In the genomic region with DNA sequence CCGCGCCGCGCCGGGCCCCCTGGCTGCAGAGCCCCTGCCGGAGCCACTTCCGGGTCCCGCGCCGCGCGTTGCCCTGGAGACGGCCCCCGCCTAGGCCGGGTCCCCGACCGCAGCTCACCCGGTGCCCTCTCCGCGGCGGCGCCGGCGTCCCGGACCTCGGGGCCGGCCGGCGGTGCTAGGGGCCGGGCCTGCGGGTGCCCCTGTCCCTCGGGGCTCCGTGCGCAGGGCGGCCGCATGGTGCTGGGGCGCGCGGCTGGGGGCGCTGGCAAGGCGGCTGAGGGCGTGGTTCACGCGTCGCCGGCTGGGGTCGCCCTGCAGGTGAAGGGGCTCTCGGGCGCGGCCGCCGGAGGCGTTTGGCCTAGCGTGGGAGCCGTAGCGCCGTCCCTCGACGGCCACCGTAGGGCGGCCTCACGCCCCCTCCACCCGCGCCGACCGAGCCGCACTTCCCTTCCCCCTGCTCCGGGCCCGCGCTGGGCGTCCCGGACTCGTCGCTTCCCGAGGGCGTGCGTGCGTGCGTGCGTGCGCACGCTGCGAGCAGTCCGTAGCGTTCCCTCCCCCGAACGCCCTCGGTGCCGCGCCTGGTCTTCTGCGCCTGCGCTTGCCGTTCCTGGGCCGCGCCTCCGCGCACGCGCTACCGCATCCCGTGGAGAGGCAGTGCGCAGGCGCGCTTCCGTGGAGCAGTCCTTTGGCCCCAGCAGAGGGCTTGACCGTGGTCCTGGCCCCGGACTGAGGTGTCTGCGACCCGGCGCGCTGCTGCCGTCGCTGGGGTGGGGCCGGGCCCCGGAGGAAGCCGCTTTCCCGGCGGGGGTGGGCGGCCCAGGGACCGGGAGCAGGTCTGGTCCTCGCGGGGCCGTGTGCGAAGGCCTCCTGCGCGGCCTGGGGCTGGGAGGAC, we compare ENCODE assay signal across 8 cellular contexts. TPM values are rescaled to one million over a fixed set of nuclear protein-coding genes. Genes with fewer than 3 reads are reported as not detected.
A peak's percentile ranks its signal among the peaks of the same experiment; 100 is the strongest.
DNase-seq lines count a peak whose midpoint lies in the region; ATAC-seq and TF ChIP-seq lines count a peak whose summit lies in the region.

A gene with protein sequence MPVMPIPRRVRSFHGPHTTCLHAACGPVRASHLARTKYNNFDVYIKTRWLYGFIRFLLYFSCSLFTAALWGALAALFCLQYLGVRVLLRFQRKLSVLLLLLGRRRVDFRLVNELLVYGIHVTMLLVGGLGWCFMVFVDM (minus strand): TSS at position 509 of the 892 bp plus-strand sequence. CDS start 1,975 bp downstream, outside the sequence.

- POLR2A ChIA-PET in activated B cell treated with CpG ODN at 0.5 μM for 24 hours (lab: Charles Lee) = interaction anchor here (0.5 to 2.9 kb wide), 6 partner anchors 9 to 309 kb away, joined by 3 to 16 read pairs (median 6); a partner anchor contains a TSS

- intact Hi-C loops in activated B cell treated with CpG ODN at 0.5 μM for 24 hours (cut with micrococcal nuclease) = loop anchor here (1.0 to 5.0 kb wide), 7 partner anchors 9 to 284 kb away; a partner anchor contains a TSS

- no peak for TF ChIP-seq CTCF in AG09319 (IDR thresholded peaks at IDR 0.05; ENCODE audit: low read depth, low read length)
- TF ChIP-seq CTCF in activated B cell treated with CpG ODN at 0.5 μM for 24 hours (IDR thresholded peaks at IDR 0.05) = no peak
- TF ChIP-seq CTCF in cardiac fibroblast (IDR thresholded peaks at IDR 0.05; ENCODE audit: low read depth, low read length) = no peak

- H3K36me3 Mint-ChIP-seq in activated B cell treated with CpG ODN at 0.5 μM for 24 hours (ENCODE audit: low read depth) (peaks cover 14% of the 10 kb centered on the region), immature natural killer cell (no peaks in the 10 kb centered on the region)

- H3K27ac Mint-ChIP-seq in activated B cell treated with CpG ODN at 0.5 μM for 24 hours (peak within 1 kb of the TSS; percentile 74), immature natural killer cell (peak within 1 kb of the TSS; percentile 20 to 87 (median 81))

- DNase-seq in AG09319 (ENCODE audit: extremely low read depth, low read depth) (peak; percentile 94), NCI-H345 (lab: John Stamatoyannopoulos, UW) (peak; percentile 95), activated B cell treated with CpG ODN at 0.5 μM for 24 hours (peak; percentile 96), cardiac fibroblast (ENCODE audit: low read depth in 2 of 2) (peak; percentile 97 to 98), immature natural killer cell (peak; percentile 96 to 97 (median 97)), smooth muscle cell of the brain vasculature (ENCODE audit: low read depth, low spot score) (peak; percentile 91)

- H3K27me3 Mint-ChIP-seq in activated B cell treated with CpG ODN at 0.5 μM for 24 hours (no peaks in the 10 kb centered on the region), immature natural killer cell (ENCODE audit: low read depth in 3 of 3) (peaks cover 3 to 13% (median 5%) of the 10 kb centered on the region in 3 donors)

- H3K4me3 Mint-ChIP-seq in activated B cell treated with CpG ODN at 0.5 μM for 24 hours = peak within 1 kb of the TSS; percentile 81
- H3K4me3 Mint-ChIP-seq in immature natural killer cell = peak within 1 kb of the TSS; percentile 79 to 83 (median 80)

- ATAC-seq in GM19023 (IDR thresholded peaks at IDR 0.05; ENCODE audit: unreplicated experiment) (peak; percentile 70), HG03196 (IDR thresholded peaks at IDR 0.05; ENCODE audit: unreplicated experiment) (peak; percentile 70), activated B cell treated with CpG ODN at 0.5 μM for 24 hours (ENCODE audit: low read depth) (peak; percentile 89)

- CTCF ChIA-PET in activated B cell treated with CpG ODN at 0.5 μM for 24 hours (lab: Charles Lee) = interaction anchor here (1.3 to 8.2 kb wide), 3 partner anchors 9 to 151 kb away, joined by 3 to 68 read pairs (median 4); no protein-coding TSS in a partner anchor

- H3K4me1 Mint-ChIP-seq in activated B cell treated with CpG ODN at 0.5 μM for 24 hours (peaks cover 7% of the 10 kb centered on the region), immature natural killer cell (peaks cover 8 to 10% of the 10 kb centered on the region in 2 donors)

- peak within 1 kb of the TSS; percentile 58 to 74 for H3K4me3 ChIP-seq in cardiac fibroblast (replicated peaks in 1 of 2; ENCODE audit: low read depth in 2 of 2, low read length in 2 of 2)

- H3K9me3 Mint-ChIP-seq in activated B cell treated with CpG ODN at 0.5 μM for 24 hours = no peaks in the 10 kb centered on the region
- no peaks in the 10 kb centered on the region for H3K9me3 Mint-ChIP-seq in immature natural killer cell

RNA-seq across cellular contexts. Expression of the gene that starts here (rescaled TPM):
- total RNA-seq in activated B cell treated with CpG ODN at 0.5 μM for 24 hours = 23.3 and 23.4 TPM in 2 replicates
- polyA plus RNA-seq in immature natural killer cell = 10 to 100 TPM; 44.3 to 78.6 (median 44.6) TPM

Comparison
In these comparisons a context has a peak if more than half of its experiments do, and no peak if none do; other contexts are left out.
1. Peak in every context shown above with its lines: DNase-seq, ATAC-seq and H3K4me3 ChIP-seq.